Comparison of ENCODE assay signal across 1 cellular context in genomic region chr14:92322516-92322915, GRCh38.
TF ChIP-seq lines count a peak whose summit lies in the region.

No MANE protein-coding gene starts in this region.

TF ChIP-seq in A549, 52 proteins besides CTCF, POLR2A, EP300 and RAD21 (continued from another document):
- TF ChIP-seq PBX3 (IDR thresholded peaks at IDR 0.05) (no peak), MAX (IDR thresholded peaks at IDR 0.05) (no peak), PHF8 (IDR thresholded peaks at IDR 0.05; ENCODE audit: borderline replicate concordance, low read depth) (no peak), SMC3 (IDR thresholded peaks at IDR 0.05) (no peak), CBX8 (IDR thresholded peaks at IDR 0.05) (no peak), ZNF302 (CRISPR knock-in tag; IDR thresholded peaks at IDR 0.05) (no peak)
